1 cellular context compared by ENCODE assay signal in the genomic region with DNA sequence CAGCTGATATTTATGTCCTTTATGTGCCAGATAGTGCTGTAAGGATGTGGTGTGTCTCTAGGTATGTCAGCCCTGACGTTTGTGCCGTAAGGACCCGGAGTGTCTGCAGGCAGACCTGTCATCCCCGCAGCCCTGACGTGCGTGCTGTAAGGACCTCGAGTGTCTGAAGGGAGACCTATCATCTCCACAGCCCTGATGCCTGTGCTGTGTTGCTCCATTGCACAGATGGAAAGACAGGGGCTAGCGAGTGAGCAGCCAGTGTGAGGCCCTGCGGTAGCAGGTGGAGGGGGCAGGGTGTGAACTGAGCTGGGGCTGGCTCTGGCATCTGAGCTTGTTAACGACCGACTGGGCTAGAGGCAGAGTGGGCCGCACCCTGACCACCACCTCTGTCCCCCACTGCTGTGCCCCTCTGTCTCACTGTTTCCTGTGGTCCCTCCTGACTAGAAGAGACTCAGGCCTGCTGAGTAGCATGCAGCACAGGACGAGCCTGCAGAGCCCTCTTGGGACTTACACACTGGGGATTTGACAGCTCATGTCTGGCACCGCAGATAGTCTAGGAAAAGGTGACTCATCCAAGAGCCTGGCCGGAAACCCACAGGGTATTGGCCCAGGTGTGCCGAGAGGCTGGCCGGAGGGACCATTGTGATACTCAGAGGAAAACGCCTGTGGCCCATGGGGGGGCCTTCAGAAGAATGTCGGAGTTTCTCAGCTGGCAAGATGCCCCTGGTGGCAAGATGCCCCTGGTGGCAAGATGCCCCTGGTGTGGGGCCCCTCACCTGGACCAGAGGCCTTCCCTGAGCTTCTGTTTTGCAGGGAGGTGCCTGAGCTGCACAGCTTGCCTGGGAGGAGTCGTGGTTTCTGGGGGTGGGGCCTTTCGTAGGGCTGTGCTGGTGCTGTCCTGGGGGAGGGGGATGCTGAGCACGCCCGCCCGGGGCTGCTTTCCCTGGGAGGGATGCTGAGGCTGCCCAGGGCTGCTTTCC.
TF ChIP-seq lines count a peak whose summit lies in the region.

No MANE protein-coding gene starts in this region.

TF ChIP-seq in HEK293, 187 proteins besides CTCF, POLR2A, EP300 and RAD21 (continued from another document and continues in another):
- no peak for TF ChIP-seq ZNF362 (tag by site-specific recombination; IDR thresholded peaks at IDR 0.05)
- no peak for TF ChIP-seq HOXC10 (CRISPR knock-in tag; IDR thresholded peaks at IDR 0.05)
- TF ChIP-seq ZNF629 (tag by site-specific recombination; IDR thresholded peaks at IDR 0.05): peak; percentile 55; the same call in 1 of the 2 replicates
- no peak for TF ChIP-seq ZNF610 (tag by site-specific recombination; IDR thresholded peaks at IDR 0.05; ENCODE audit: borderline replicate concordance)
- no peak for TF ChIP-seq FEZF1 (tag by site-specific recombination; IDR thresholded peaks at IDR 0.05)
- no peak for TF ChIP-seq GLI2 (tag by site-specific recombination; IDR thresholded peaks at IDR 0.05; ENCODE audit: borderline replicate concordance, low read depth)
- TF ChIP-seq ZNF843 (tag by site-specific recombination; IDR thresholded peaks at IDR 0.05): 0 out of 2 replicates have a peak, but pooled peaks have one; percentile 28
- TF ChIP-seq ZNF184 (tag by site-specific recombination; IDR thresholded peaks at IDR 0.05): peak; percentile 48; the same call in 1 of the 2 replicates
- TF ChIP-seq ZNF18 (tag by site-specific recombination; IDR thresholded peaks at IDR 0.05): peak; percentile 64
- TF ChIP-seq REPIN1 (tag by site-specific recombination; IDR thresholded peaks at IDR 0.05; ENCODE audit: low read depth): no peak
- TF ChIP-seq ZBTB26 (tag by site-specific recombination; optimal IDR thresholded peaks at IDR 0.05): peak; percentile 16
- no peak; the same call in 1 of the 2 replicates for TF ChIP-seq KLF10 (tag by site-specific recombination; IDR thresholded peaks at IDR 0.05)
- TF ChIP-seq ZNF391 (tag by site-specific recombination; IDR thresholded peaks at IDR 0.05; ENCODE audit: borderline replicate concordance, low read depth): no peak
- TF ChIP-seq ZXDB (tag by site-specific recombination; IDR thresholded peaks at IDR 0.05): 0 out of 2 replicates have a peak, but pooled peaks have one; percentile 28
- TF ChIP-seq SP7 (tag by site-specific recombination; IDR thresholded peaks at IDR 0.05): peak; percentile 63; the same call in 1 of the 2 replicates
- TF ChIP-seq GFI1B (tag by site-specific recombination; IDR thresholded peaks at IDR 0.05): no peak
- no peak for TF ChIP-seq ZNF837 (tag by site-specific recombination; IDR thresholded peaks at IDR 0.05)
- TF ChIP-seq ZSCAN4 (tag by site-specific recombination; IDR thresholded peaks at IDR 0.05): no peak
- TF ChIP-seq ZNF140 (tag by site-specific recombination; IDR thresholded peaks at IDR 0.05): no peak
- TF ChIP-seq ZBTB21 (tag by site-specific recombination; IDR thresholded peaks at IDR 0.05): no peak
- TF ChIP-seq AEBP2 (tag by site-specific recombination; IDR thresholded peaks at IDR 0.05; ENCODE audit: borderline replicate concordance): no peak
- TF ChIP-seq ZEB2 (tag by site-specific recombination; IDR thresholded peaks at IDR 0.05): peak; percentile 50; the same call in 1 of the 2 replicates
- TF ChIP-seq ZNF114 (tag by site-specific recombination; IDR thresholded peaks at IDR 0.05): no peak
- TF ChIP-seq MYNN (tag by site-specific recombination; IDR thresholded peaks at IDR 0.05; ENCODE audit: borderline replicate concordance): no peak
- no peak for TF ChIP-seq OVOL3 (tag by site-specific recombination; IDR thresholded peaks at IDR 0.05)
- TF ChIP-seq ZNF214 (tag by site-specific recombination; IDR thresholded peaks at IDR 0.05; ENCODE audit: borderline replicate concordance): no peak
- TF ChIP-seq ZNF658 (tag by site-specific recombination; IDR thresholded peaks at IDR 0.05): no peak
- TF ChIP-seq ZNF529 (tag by site-specific recombination; IDR thresholded peaks at IDR 0.05; ENCODE audit: insufficient replicate concordance): no peak
- TF ChIP-seq ZNF621 (tag by site-specific recombination; IDR thresholded peaks at IDR 0.05): no peak
- TF ChIP-seq, protein P1, sequence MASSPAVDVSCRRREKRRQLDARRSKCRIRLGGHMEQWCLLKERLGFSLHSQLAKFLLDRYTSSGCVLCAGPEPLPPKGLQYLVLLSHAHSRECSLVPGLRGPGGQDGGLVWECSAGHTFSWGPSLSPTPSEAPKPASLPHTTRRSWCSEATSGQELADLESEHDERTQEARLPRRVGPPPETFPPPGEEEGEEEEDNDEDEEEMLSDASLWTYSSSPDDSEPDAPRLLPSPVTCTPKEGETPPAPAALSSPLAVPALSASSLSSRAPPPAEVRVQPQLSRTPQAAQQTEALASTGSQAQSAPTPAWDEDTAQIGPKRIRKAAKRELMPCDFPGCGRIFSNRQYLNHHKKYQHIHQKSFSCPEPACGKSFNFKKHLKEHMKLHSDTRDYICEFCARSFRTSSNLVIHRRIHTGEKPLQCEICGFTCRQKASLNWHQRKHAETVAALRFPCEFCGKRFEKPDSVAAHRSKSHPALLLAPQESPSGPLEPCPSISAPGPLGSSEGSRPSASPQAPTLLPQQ (tag by site-specific recombination; IDR thresholded peaks at IDR 0.05): no peak; the same call in 1 of the 2 replicates
- TF ChIP-seq YY1 (tag by site-specific recombination; IDR thresholded peaks at IDR 0.05): no peak
- no peak for TF ChIP-seq ZFP3 (tag by site-specific recombination; IDR thresholded peaks at IDR 0.05; ENCODE audit: low read depth)
- TF ChIP-seq HIC1 (tag by site-specific recombination; IDR thresholded peaks at IDR 0.05): peak; percentile 88
- TF ChIP-seq ZSCAN30 (tag by site-specific recombination; IDR thresholded peaks at IDR 0.05): no peak
- TF ChIP-seq, protein P2, sequence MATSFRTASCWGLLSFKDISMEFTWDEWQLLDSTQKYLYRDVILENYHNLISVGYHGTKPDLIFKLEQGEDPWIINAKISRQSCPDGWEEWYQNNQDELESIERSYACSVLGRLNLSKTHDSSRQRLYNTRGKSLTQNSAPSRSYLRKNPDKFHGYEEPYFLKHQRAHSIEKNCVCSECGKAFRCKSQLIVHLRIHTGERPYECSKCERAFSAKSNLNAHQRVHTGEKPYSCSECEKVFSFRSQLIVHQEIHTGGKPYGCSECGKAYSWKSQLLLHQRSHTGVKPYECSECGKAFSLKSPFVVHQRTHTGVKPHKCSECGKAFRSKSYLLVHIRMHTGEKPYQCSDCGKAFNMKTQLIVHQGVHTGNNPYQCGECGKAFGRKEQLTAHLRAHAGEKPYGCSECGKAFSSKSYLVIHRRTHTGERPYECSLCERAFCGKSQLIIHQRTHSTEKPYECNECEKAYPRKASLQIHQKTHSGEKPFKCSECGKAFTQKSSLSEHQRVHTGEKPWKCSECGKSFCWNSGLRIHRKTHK (tag by site-specific recombination; IDR thresholded peaks at IDR 0.05): no peak
- TF ChIP-seq ZNF530 (tag by site-specific recombination; IDR thresholded peaks at IDR 0.05; ENCODE audit: low read depth): no peak
- no peak for TF ChIP-seq ZNF132 (tag by site-specific recombination; IDR thresholded peaks at IDR 0.05; ENCODE audit: borderline replicate concordance)
- no peak for TF ChIP-seq EGR2 (tag by site-specific recombination; IDR thresholded peaks at IDR 0.05; ENCODE audit: low read depth)
- peak; percentile 80 for TF ChIP-seq GLIS2 (tag by site-specific recombination; IDR thresholded peaks at IDR 0.05)
- no peak for TF ChIP-seq SCRT2 (tag by site-specific recombination; IDR thresholded peaks at IDR 0.05)
- no peak for TF ChIP-seq ZNF624 (tag by site-specific recombination; IDR thresholded peaks at IDR 0.05)
- TF ChIP-seq ZNF501 (tag by site-specific recombination; IDR thresholded peaks at IDR 0.05): no peak
- TF ChIP-seq, protein P3, sequence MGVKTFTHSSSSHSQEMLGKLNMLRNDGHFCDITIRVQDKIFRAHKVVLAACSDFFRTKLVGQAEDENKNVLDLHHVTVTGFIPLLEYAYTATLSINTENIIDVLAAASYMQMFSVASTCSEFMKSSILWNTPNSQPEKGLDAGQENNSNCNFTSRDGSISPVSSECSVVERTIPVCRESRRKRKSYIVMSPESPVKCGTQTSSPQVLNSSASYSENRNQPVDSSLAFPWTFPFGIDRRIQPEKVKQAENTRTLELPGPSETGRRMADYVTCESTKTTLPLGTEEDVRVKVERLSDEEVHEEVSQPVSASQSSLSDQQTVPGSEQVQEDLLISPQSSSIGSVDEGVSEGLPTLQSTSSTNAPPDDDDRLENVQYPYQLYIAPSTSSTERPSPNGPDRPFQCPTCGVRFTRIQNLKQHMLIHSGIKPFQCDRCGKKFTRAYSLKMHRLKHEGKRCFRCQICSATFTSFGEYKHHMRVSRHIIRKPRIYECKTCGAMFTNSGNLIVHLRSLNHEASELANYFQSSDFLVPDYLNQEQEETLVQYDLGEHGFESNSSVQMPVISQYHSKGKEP (tag by site-specific recombination; IDR thresholded peaks at IDR 0.05): no peak; the same call in 1 of the 2 replicates
- no peak for TF ChIP-seq ZNF555 (tag by site-specific recombination; conservative IDR thresholded peaks at IDR 0.05)
- TF ChIP-seq, protein P4, sequence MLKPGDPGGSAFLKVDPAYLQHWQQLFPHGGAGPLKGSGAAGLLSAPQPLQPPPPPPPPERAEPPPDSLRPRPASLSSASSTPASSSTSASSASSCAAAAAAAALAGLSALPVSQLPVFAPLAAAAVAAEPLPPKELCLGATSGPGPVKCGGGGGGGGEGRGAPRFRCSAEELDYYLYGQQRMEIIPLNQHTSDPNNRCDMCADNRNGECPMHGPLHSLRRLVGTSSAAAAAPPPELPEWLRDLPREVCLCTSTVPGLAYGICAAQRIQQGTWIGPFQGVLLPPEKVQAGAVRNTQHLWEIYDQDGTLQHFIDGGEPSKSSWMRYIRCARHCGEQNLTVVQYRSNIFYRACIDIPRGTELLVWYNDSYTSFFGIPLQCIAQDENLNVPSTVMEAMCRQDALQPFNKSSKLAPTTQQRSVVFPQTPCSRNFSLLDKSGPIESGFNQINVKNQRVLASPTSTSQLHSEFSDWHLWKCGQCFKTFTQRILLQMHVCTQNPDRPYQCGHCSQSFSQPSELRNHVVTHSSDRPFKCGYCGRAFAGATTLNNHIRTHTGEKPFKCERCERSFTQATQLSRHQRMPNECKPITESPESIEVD (tag by site-specific recombination; IDR thresholded peaks at IDR 0.05): no peak
- TF ChIP-seq ZNF558 (tag by site-specific recombination; IDR thresholded peaks at IDR 0.05): no peak
- no peak for TF ChIP-seq ZNF48 (tag by site-specific recombination; IDR thresholded peaks at IDR 0.05)
